18 cellular contexts compared by ENCODE assay signal in genomic region chr3:195312714-195313113, GRCh38.
"Had no signal": no experiment of that assay in that cellular context is flagged by ENCODE, and none has a peak within 500 bp of the region (broad histone marks: within the 10 kb centered on the region; RNA-seq: fewer than 3 reads in every experiment).

No MANE protein-coding gene starts in this region.

- ATAC-seq: effector memory CD8-positive, alpha-beta T cell; heart right ventricle; mucosa of descending colon; naive thymus-derived CD8-positive, alpha-beta T cell had no signal

- FAIRE-seq: islet of Langerhans, small intestine had no signal

- DNase-seq: cortex of kidney; effector memory CD8-positive, alpha-beta T cell; esophagus squamous epithelium; foreskin melanocyte; heart right ventricle; hypothalamus; kidney glomerular epithelial cell; mammary epithelial cell; mucosa of descending colon; naive thymus-derived CD8-positive, alpha-beta T cell; posterior cingulate gyrus; small intestine; stimulated activated CD4-positive, alpha-beta T cell treated with anti-CD3 and anti-CD28 coated beads, Interleukin-12 subunit alpha, Interleukin-12 subunit beta, amount 100 ng/mL, for 4 hours; stimulated activated naive CD4-positive, alpha-beta T cell; stomach; substantia nigra; trophoblast cell had no signal
